In the genomic region with DNA sequence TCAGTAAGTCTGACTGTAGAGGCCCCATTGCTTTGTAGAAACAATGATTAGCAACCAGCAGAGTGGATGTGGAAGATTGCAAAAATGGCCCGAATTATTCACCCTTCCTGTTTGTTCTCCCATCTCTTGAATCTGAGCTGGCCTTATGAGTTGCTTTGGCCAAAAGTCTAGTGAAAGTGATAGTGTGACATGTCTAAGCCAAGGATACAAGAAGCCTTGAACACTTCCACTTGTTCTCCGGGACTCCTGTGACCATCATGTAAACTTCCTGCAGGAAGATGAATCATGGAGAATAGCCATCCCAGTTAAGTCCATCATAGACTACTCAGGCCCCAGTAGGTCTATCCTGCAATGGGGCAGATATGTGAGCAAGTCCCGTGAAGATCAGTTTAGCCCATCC, we compare ENCODE assay signal across 14 cellular contexts.
"Had no signal": no experiment of that assay in that cellular context is flagged by ENCODE, and none has a peak within 500 bp of the region (broad histone marks: within the 10 kb centered on the region; RNA-seq: fewer than 3 reads in every experiment).

No MANE protein-coding gene starts in this region.

- H3K4me3 ChIP-seq: lower lobe of right lung, pancreas, sigmoid colon, testis had no signal

- FAIRE-seq: islet of Langerhans, pancreas had no signal

- H3K9me3 ChIP-seq: lower lobe of right lung, neutrophil, pancreas, sigmoid colon, testis had no signal

- H3K27ac ChIP-seq: lower lobe of right lung, neutrophil, pancreas, testis had no signal

- H3K36me3 ChIP-seq: lower lobe of right lung, neutrophil, pancreas, sigmoid colon had no signal

- H3K27me3 ChIP-seq: neutrophil, pancreas, sigmoid colon, testis had no signal

- DNase-seq: activated CD4-positive, alpha-beta T cell treated with anti-CD3 and anti-CD28 coated beads, Interleukin-2, amount 50 U/mL, for 1 hour; activated CD4-positive, CD25-positive, alpha-beta regulatory T cell treated with anti-CD3 and anti-CD28 coated beads, Interleukin-2, amount 50 U/mL, for 72 hours; activated CD8-positive, alpha-beta memory T cell treated with anti-CD3 and anti-CD28 coated beads, Interleukin-2, amount 50 U/mL, for 48 hours; activated gamma-delta T cell; activated T-cell treated with anti-CD3 and anti-CD28 coated beads, Interleukin-2, amount 50 U/mL, for 48 hours; left colon; lower lobe of right lung; pancreas; sigmoid colon; stimulated activated CD4-positive, alpha-beta T cell treated with anti-CD3 and anti-CD28 coated beads, Interleukin-4, amount 100 ng/mL, for 24 hours; T1000; testis had no signal
